ENCODE assay signal across 8 cellular contexts in genomic region chr10:129963831-129964501, GRCh38. TPM values are rescaled to one million over a fixed set of nuclear protein-coding genes. Genes with fewer than 3 reads are reported as not detected.
DNase-seq lines count a peak whose midpoint lies in the region; ATAC-seq, FAIRE-seq and TF ChIP-seq lines count a peak whose summit lies in the region.

A gene with protein sequence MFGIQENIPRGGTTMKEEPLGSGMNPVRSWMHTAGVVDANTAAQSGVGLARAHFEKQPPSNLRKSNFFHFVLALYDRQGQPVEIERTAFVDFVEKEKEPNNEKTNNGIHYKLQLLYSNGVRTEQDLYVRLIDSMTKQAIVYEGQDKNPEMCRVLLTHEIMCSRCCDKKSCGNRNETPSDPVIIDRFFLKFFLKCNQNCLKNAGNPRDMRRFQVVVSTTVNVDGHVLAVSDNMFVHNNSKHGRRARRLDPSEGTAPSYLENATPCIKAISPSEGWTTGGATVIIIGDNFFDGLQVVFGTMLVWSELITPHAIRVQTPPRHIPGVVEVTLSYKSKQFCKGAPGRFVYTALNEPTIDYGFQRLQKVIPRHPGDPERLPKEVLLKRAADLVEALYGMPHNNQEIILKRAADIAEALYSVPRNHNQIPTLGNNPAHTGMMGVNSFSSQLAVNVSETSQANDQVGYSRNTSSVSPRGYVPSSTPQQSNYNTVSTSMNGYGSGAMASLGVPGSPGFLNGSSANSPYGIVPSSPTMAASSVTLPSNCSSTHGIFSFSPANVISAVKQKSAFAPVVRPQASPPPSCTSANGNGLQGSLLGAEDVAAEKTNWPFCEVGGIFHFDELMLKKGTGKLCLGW (minus strand): TSS chr10:129964274. CDS start chr10:129963768, 506 bp downstream.

- TF ChIP-seq CTCF in WERI-Rb-1 (IDR thresholded peaks at IDR 0.05; ENCODE audit: low read depth, low read length), result no peak

- TF ChIP-seq POLR2A in GM12891 (IDR thresholded peaks at IDR 0.05; ENCODE audit: low read depth, low read length), result no peak

- DNase-seq in AG20443 (ENCODE audit: low spot score), result peak; percentile 94
- DNase-seq in WERI-Rb-1, result peak; percentile 64
- DNase-seq in effector CD4-positive, alpha-beta T cell, result peak; percentile 22
- peak; percentile 47 to 77 for DNase-seq in lung microvascular endothelial cell (ENCODE audit: low read depth in 2 of 2)
- DNase-seq in stromal cell of bone marrow (ENCODE audit: low read depth), result peak; percentile 90
- DNase-seq in NCI-H187 treated with DMSO at 0.1 percent for 48 hours (lab: John Stamatoyannopoulos, UW), result no peak
- DNase-seq in GM12891 (ENCODE audit: insufficient read length, low spot score), result no peak

- H3K27ac ChIP-seq in WERI-Rb-1, result no peak within 1 kb of the TSS

- no peaks in the 10 kb centered on the region for H3K9me3 ChIP-seq in WERI-Rb-1 (ENCODE audit: severe bottlenecking)

- H3K27me3 ChIP-seq in WERI-Rb-1 (ENCODE audit: insufficient read depth, low read depth, severe bottlenecking), result peaks cover 91% of the 10 kb centered on the region

- peak; percentile 46 for ATAC-seq in HG03432 (IDR thresholded peaks at IDR 0.05; ENCODE audit: unreplicated experiment)

- peak within 1 kb of the TSS; percentile 38 for H3K4me3 ChIP-seq in WERI-Rb-1 (ENCODE audit: low read depth, low read length)

- no peaks in the 10 kb centered on the region for H3K36me3 ChIP-seq in WERI-Rb-1

- FAIRE-seq in GM12891 (lab: Jason Lieb, UNC), result no peak

TF ChIP-seq in GM12891, 5 proteins besides CTCF, POLR2A, EP300 and RAD21:
- TF ChIP-seq POLR2AphosphoS5 (IDR thresholded peaks at IDR 0.05; ENCODE audit: low read depth, low read length), result no peak
- no peak for TF ChIP-seq TAF1 (IDR thresholded peaks at IDR 0.05; ENCODE audit: low read depth, low read length)
- TF ChIP-seq PAX5 (IDR thresholded peaks at IDR 0.05; ENCODE audit: insufficient read depth, low read length, severe bottlenecking), result no peak
- no peak for TF ChIP-seq SPI1 (IDR thresholded peaks at IDR 0.05; ENCODE audit: low read depth, low read length)
- TF ChIP-seq POU2F2 (IDR thresholded peaks at IDR 0.05; ENCODE audit: low read depth, low read length), result no peak

RNA-seq across cellular contexts. Expression of the gene that starts here (rescaled TPM):
- total RNA-seq in lung microvascular endothelial cell, result under 0.01 and 0.40 TPM in 2 replicates
- not detected for polyA plus RNA-seq in GM12891 (2012; ENCODE audit: low read depth, missing spikeins)

Comparison
In these comparisons a context has a peak if more than half of its experiments do, and no peak if none do; other contexts are left out.
1. Peak in DNase-seq in lung microvascular endothelial cell; RNA of the gene not detected or under 1 TPM.
2. DNase-seq: peak in AG20443 (single experiment), WERI-Rb-1 (single experiment), effector CD4-positive, alpha-beta T cell (single experiment) and stromal cell of bone marrow (single experiment); none in NCI-H187 treated with DMSO at 0.1 percent for 48 hours (single experiment) and GM12891 (single experiment).